ENCODE assay signal across 8 cellular contexts in the genomic region with DNA sequence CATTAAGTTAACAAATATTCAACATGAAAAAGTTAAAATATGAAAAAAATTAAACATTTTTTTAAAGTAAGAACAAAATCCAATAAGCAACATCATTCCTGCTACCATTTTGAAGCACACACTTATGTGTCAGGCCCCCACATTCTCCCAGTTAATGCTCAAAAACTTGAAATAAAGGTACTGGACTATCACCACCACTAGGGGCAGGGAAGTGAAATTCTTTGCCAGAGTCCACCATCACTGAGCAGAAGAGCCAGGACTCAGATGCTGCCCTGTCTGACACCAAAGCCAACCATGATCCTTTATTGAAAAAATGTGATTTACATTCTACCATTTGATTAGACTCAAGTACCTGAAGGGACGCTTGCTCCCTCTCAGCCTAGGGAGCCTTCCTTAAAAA. TPM values are rescaled to one million over a fixed set of nuclear protein-coding genes. Genes with fewer than 3 reads are reported as not detected.
DNase-seq lines count a peak whose midpoint lies in the region; ATAC-seq and TF ChIP-seq lines count a peak whose summit lies in the region.

No MANE protein-coding gene starts in this region.

- DNase-seq in NCI-H2171 treated with DMSO at 0.1 percent for 48 hours (lab: John Stamatoyannopoulos, UW) = peak; percentile 28
- no peak for DNase-seq in NCI-H2171 (lab: John Stamatoyannopoulos, UW)
- DNase-seq in NB4 (ENCODE audit: low read depth) = peak; percentile 50
- peak; percentile 61 to 68 for DNase-seq in cardiac fibroblast (ENCODE audit: low read depth in 2 of 2)
- DNase-seq in COLO668 (lab: John Stamatoyannopoulos, UW; ENCODE audit: unreplicated experiment) = no peak

- H3K36me3 ChIP-seq in liver (ENCODE audit: control insufficient read depth in 4 of 4, insufficient read depth in 3 of 4, low read depth in 1 of 4, low read length in 3 of 4) = peaks cover 0 to 14% (median 5%) of the 10 kb centered on the region in 4 donors

- no peak for TF ChIP-seq POLR2A in NB4 (IDR thresholded peaks at IDR 0.05; ENCODE audit: extremely low read depth, insufficient read length)

- 99% methylated on average over 1 of the region's 1 CpG for WGBS in liver

- no peaks in the 10 kb centered on the region for H3K9me3 ChIP-seq in liver (ENCODE audit: control insufficient read depth in 4 of 4, low read length in 3 of 4)

- peak; percentile 46 to 76 for TF ChIP-seq RAD21 in liver (IDR thresholded peaks at IDR 0.05)

- no peaks in the 10 kb centered on the region for H3K27me3 ChIP-seq in liver (ENCODE audit: control insufficient read depth in 4 of 4, insufficient read depth in 4 of 4, low read length in 3 of 4)

- H3K4me3 ChIP-seq in NB4 (ENCODE audit: low read depth, low read length) (no peak overlapping the region), cardiac fibroblast (replicated peaks in 1 of 2; ENCODE audit: low read depth in 2 of 2, low read length in 2 of 2) (no peak overlapping the region), liver (ENCODE audit: low read depth in 1 of 3, low read length in 3 of 3) (no peak overlapping the region)

- ATAC-seq in GM21423 (IDR thresholded peaks at IDR 0.05; ENCODE audit: unreplicated experiment) (no peak), HG03469 (IDR thresholded peaks at IDR 0.05; ENCODE audit: unreplicated experiment) (no peak)

- H3K9ac ChIP-seq in liver (ENCODE audit: low read depth in 1 of 2, low read length in 2 of 2) = no peak overlapping the region

- no peak overlapping the region for H3K27ac ChIP-seq in liver (ENCODE audit: low read depth in 1 of 2, low read length in 2 of 2)

- TF ChIP-seq CTCF in NB4 (IDR thresholded peaks at IDR 0.05; ENCODE audit: low read depth, low read length) (peak; percentile 52), cardiac fibroblast (IDR thresholded peaks at IDR 0.05; ENCODE audit: low read depth, low read length) (peak; percentile 73), liver (IDR thresholded peaks at IDR 0.05; ENCODE audit: low read depth, low read length, missing input control) (peak; percentile 42)

- H3K4me1 ChIP-seq in liver (ENCODE audit: control insufficient read depth in 4 of 4, insufficient read depth in 4 of 4, low read length in 3 of 4) = peaks cover 4 to 41% (median 36%) of the 10 kb centered on the region in 4 donors

TF ChIP-seq in liver, 16 proteins besides CTCF, POLR2A, EP300 and RAD21:
- TF ChIP-seq TAF1 (conservative IDR thresholded peaks at IDR 0.05) (no peak), YY1 (IDR thresholded peaks at IDR 0.05) (peak; percentile 26), HNF4G (IDR thresholded peaks at IDR 0.05) (no peak), EGR1 (IDR thresholded peaks at IDR 0.05; ENCODE audit: low read depth in 2 of 2) (no peak)
- TF ChIP-seq, protein P1, sequence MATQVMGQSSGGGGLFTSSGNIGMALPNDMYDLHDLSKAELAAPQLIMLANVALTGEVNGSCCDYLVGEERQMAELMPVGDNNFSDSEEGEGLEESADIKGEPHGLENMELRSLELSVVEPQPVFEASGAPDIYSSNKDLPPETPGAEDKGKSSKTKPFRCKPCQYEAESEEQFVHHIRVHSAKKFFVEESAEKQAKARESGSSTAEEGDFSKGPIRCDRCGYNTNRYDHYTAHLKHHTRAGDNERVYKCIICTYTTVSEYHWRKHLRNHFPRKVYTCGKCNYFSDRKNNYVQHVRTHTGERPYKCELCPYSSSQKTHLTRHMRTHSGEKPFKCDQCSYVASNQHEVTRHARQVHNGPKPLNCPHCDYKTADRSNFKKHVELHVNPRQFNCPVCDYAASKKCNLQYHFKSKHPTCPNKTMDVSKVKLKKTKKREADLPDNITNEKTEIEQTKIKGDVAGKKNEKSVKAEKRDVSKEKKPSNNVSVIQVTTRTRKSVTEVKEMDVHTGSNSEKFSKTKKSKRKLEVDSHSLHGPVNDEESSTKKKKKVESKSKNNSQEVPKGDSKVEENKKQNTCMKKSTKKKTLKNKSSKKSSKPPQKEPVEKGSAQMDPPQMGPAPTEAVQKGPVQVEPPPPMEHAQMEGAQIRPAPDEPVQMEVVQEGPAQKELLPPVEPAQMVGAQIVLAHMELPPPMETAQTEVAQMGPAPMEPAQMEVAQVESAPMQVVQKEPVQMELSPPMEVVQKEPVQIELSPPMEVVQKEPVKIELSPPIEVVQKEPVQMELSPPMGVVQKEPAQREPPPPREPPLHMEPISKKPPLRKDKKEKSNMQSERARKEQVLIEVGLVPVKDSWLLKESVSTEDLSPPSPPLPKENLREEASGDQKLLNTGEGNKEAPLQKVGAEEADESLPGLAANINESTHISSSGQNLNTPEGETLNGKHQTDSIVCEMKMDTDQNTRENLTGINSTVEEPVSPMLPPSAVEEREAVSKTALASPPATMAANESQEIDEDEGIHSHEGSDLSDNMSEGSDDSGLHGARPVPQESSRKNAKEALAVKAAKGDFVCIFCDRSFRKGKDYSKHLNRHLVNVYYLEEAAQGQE (IDR thresholded peaks at IDR 0.05) = no peak
TF ChIP-seq in liver: peak in this region for 1.

RNA-seq across cellular contexts. Expression of gene PITPNB, which starts 39.1 kb away (rescaled TPM):
- 10 to 100 TPM; 18.4 to 42.8 TPM for total RNA-seq in liver
- polyA plus RNA-seq in liver = 10 to 100 TPM; 26.0 to 57.4 TPM

Comparison
In these comparisons a context has a peak if more than half of its experiments do, and no peak if none do; other contexts are left out.
1. DNase-seq: peak in NCI-H2171 treated with DMSO at 0.1 percent for 48 hours (single experiment), NB4 (single experiment) and cardiac fibroblast (2 of 2); none in NCI-H2171 (single experiment) and COLO668 (single experiment).
2. Peak in every context shown above with its lines, with median percentiles within 50 percentile points of each other: CTCF ChIP-seq.